Comparison of ENCODE assay signal across 1 cellular context in genomic region chr12:121813951-121814350, GRCh38.
TF ChIP-seq lines count a peak whose summit lies in the region.

No MANE protein-coding gene starts in this region.

TF ChIP-seq in IMR-90, 13 proteins besides CTCF, POLR2A, EP300 and RAD21:
- TF ChIP-seq RFX5 (IDR thresholded peaks at IDR 0.05; ENCODE audit: low read depth, low read length), result no peak
- TF ChIP-seq ELK1 (IDR thresholded peaks at IDR 0.05; ENCODE audit: borderline replicate concordance, low read depth, low read length), result no peak
- no peak for TF ChIP-seq CHD1 (IDR thresholded peaks at IDR 0.05; ENCODE audit: low read depth, low read length)
- TF ChIP-seq BHLHE40 (IDR thresholded peaks at IDR 0.05; ENCODE audit: low read depth, low read length), result no peak
- TF ChIP-seq MAFK (IDR thresholded peaks at IDR 0.05; ENCODE audit: low read depth, low read length), result no peak
- TF ChIP-seq MAZ (IDR thresholded peaks at IDR 0.05; ENCODE audit: borderline replicate concordance, low read depth, low read length), result no peak
- TF ChIP-seq RCOR1 (IDR thresholded peaks at IDR 0.05; ENCODE audit: insufficient replicate concordance, low read length), result no peak
- TF ChIP-seq FOS (IDR thresholded peaks at IDR 0.05; ENCODE audit: low read depth, low read length), result no peak
- TF ChIP-seq SMC3 (IDR thresholded peaks at IDR 0.05; ENCODE audit: low read depth, low read length), result no peak
- TF ChIP-seq MXI1 (IDR thresholded peaks at IDR 0.05; ENCODE audit: borderline replicate concordance, low read depth, low read length), result no peak
- TF ChIP-seq NFE2L2 (IDR thresholded peaks at IDR 0.05; ENCODE audit: low read depth, low read length), result no peak
- no peak for TF ChIP-seq USF2 (IDR thresholded peaks at IDR 0.05; ENCODE audit: low read depth, low read length)
